In the genomic region with DNA sequence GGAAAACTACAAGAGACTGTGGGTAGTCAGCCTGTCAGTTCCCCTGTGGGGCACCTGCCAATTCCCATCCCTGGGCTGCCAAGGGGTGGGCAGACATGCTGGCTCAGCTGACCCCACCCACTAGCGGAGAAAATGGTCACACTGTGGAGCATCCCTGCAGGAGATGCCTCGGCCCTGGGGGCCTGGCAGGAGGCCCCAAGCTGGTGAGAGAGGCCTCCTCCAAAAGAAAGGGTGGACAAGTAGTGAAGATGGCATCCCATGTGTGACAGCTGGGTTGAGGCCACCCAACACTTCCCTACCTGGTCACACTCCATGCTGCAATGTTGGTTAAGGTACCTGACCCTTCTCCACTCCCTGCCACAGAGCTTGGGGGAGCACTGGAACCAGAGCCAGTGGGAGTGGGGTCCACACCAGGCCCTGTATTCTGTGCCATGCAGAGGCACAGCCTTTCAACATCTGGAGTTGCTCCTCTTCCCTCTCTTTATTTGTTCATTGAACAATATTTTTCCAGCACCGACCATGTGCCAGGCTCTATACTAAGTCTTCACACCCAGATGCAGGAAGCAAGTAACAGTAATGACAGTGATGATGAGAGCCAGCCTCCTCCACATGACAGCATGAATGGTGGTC, we compare ENCODE assay signal across 22 cellular contexts. TPM values are rescaled to one million over a fixed set of nuclear protein-coding genes. Genes with fewer than 3 reads are reported as not detected.
A peak's percentile ranks its signal among the peaks of the same experiment; 100 is the strongest.
DNase-seq lines count a peak whose midpoint lies in the region; ATAC-seq and TF ChIP-seq lines count a peak whose summit lies in the region.
"Had no signal": no experiment of that assay in that cellular context is flagged by ENCODE, and none has a peak within 500 bp of the region (broad histone marks: within the 10 kb centered on the region; RNA-seq: fewer than 3 reads in every experiment).

No MANE protein-coding gene starts in this region.

- H3K36me3 Mint-ChIP-seq in endodermal cell (ENCODE audit: low read depth), result no peaks in the 10 kb centered on the region
- H3K36me3 Mint-ChIP-seq: CD8-positive, alpha-beta memory T cell; IgD-negative memory B cell had no signal

- H3K9ac ChIP-seq in endodermal cell (ENCODE audit: extremely low read depth, low read length, poor library complexity, severe bottlenecking), result no peak overlapping the region
- H3K9ac ChIP-seq: GM23248 had no signal

- H3K9me3 ChIP-seq in heart right ventricle (peaks cover 0 to 10% (median 0%) of the 10 kb centered on the region in 11 donors), endodermal cell (ENCODE audit: control insufficient read depth, low read length) (no peaks in the 10 kb centered on the region)

- H3K4me3 Mint-ChIP-seq in endodermal cell, result no peak overlapping the region
- H3K4me3 Mint-ChIP-seq: CD8-positive, alpha-beta memory T cell; IgD-negative memory B cell had no signal

- no peak overlapping the region for H3K4me3 ChIP-seq in heart right ventricle
- H3K4me3 ChIP-seq in endodermal cell (ENCODE audit: low read length), result no peak overlapping the region
- H3K4me3 ChIP-seq: GM23248 had no signal

- H3K4me1 ChIP-seq in heart right ventricle (no peaks in the 10 kb centered on the region), endodermal cell (ENCODE audit: control insufficient read depth, insufficient read depth, low read length) (peaks cover 5% of the 10 kb centered on the region)

- H3K4me1 Mint-ChIP-seq in endodermal cell, result peaks cover 33% of the 10 kb centered on the region
- H3K4me1 Mint-ChIP-seq: CD8-positive, alpha-beta memory T cell; IgD-negative memory B cell had no signal

- intact Hi-C loops in cardiac septum (cut with DNase I), result no loop called here
- intact Hi-C loops in heart right ventricle (cut with DNase I), result loop anchor here in 1 of 10 donors (5.0 kb wide), 1 partner anchor 748 kb away; no protein-coding TSS in a partner anchor

- H3K27ac ChIP-seq in heart right ventricle (no peak overlapping the region), endodermal cell (ENCODE audit: low read depth, low read length) (no peak overlapping the region)
- H3K27ac ChIP-seq: C4-2B, GM23248 had no signal

- H3K36me3 ChIP-seq in heart right ventricle (no peaks in the 10 kb centered on the region), endodermal cell (ENCODE audit: control insufficient read depth, insufficient read depth, low read length) (no peaks in the 10 kb centered on the region)

- no peak for TF ChIP-seq CTCF in heart right ventricle (IDR thresholded peaks at IDR 0.05)
- TF ChIP-seq CTCF in endodermal cell (conservative IDR thresholded peaks at IDR 0.05), result no peak

- H3K9me3 Mint-ChIP-seq in endodermal cell, result peaks cover 7% of the 10 kb centered on the region

- WGBS in heart right ventricle, 2 donors, result 79 to 87% methylated on average over 3 of the region's 3 CpGs
- 83 to 89% methylated on average over 1 to 3 of the region's 3 CpGs for WGBS in endodermal cell (ENCODE audit: insufficient coverage in 1 of 2, insufficient read length in 1 of 2), 2 experiments

- H3K27me3 ChIP-seq in heart right ventricle, result peaks cover 0 to 89% (median 76%) of the 10 kb centered on the region in 7 donors
- H3K27me3 ChIP-seq in endodermal cell (ENCODE audit: control insufficient read depth, insufficient read depth, low read length, poor library complexity, severe bottlenecking), result peaks cover 33% of the 10 kb centered on the region

- DNase-seq in cardiac septum (ENCODE audit: low spot score) (peak; percentile 58), heart right ventricle (no peak), endodermal cell (peak; percentile 22), retina (peak; percentile 1), ureter (ENCODE audit: low spot score) (peak; percentile 29), H4 (ENCODE audit: low spot score) (no peak), activated T-cell treated with anti-CD3 and anti-CD28 coated beads for 4 hours (no peak)
- DNase-seq: DMS53; GDM1; GM23248; NCI-H1105 treated with DMSO at 0.1 percent for 48 hours; NCI-H2029 treated with DMSO at 0.1 percent for 48 hours; NCI-H226; NCI-H510A treated with DMSO at 0.1 percent for 48 hours; NCI-H774; NK-92 treated with Interleukin-12 subunit alpha and Interleukin-12 subunit beta, amount 100 ng/mL, for 24 hours; SIG-M5 had no signal

- H3K27me3 Mint-ChIP-seq in endodermal cell (ENCODE audit: insufficient read depth), result peaks cover 24% of the 10 kb centered on the region

- H3K27ac Mint-ChIP-seq in endodermal cell, result no peak overlapping the region
- H3K27ac Mint-ChIP-seq: IgD-negative memory B cell had no signal

- ATAC-seq in heart right ventricle, result no peak
- ATAC-seq in HG02763 (IDR thresholded peaks at IDR 0.05; ENCODE audit: unreplicated experiment), result no peak
- ATAC-seq: Panc1 had no signal

RNA-seq across cellular contexts. Expression of a gene that starts 59.5 kb away (rescaled TPM):
- total RNA-seq in cardiac septum (not detected), heart right ventricle (under 1 TPM in 5 of 10 donors, not detected in 5; 0.09 to 0.14 (median 0.13) TPM), endodermal cell (1 to 10 TPM; 4.4 to 7.2 TPM), ureter (34.5 TPM)
- not detected for polyA plus RNA-seq in heart right ventricle
- polyA plus RNA-seq in endodermal cell (2013, experiment 1 of 2), result 1.1 TPM
- polyA plus RNA-seq in endodermal cell (2013, experiment 2 of 2), result 1.3 TPM
- 0.14 and 0.58 TPM in 2 replicates for total RNA-seq in H4 (2014; rRNA removed; shearing (Covaris generic))
- total RNA-seq: CD8-positive, alpha-beta memory T cell; GM23248 had no signal
- polyA plus RNA-seq: CD8-positive, alpha-beta memory T cell; GM23248; IgD-negative memory B cell had no signal

Comparison
In these comparisons a context has a peak if more than half of its experiments do, and no peak if none do; other contexts are left out.
1. DNase-seq: peak in cardiac septum (single experiment), endodermal cell (single experiment), retina (single experiment) and ureter (single experiment); none in heart right ventricle (0 of 2), H4 (single experiment) and activated T-cell treated with anti-CD3 and anti-CD28 coated beads for 4 hours (single experiment).